8 cellular contexts compared by ENCODE assay signal in the genomic region with DNA sequence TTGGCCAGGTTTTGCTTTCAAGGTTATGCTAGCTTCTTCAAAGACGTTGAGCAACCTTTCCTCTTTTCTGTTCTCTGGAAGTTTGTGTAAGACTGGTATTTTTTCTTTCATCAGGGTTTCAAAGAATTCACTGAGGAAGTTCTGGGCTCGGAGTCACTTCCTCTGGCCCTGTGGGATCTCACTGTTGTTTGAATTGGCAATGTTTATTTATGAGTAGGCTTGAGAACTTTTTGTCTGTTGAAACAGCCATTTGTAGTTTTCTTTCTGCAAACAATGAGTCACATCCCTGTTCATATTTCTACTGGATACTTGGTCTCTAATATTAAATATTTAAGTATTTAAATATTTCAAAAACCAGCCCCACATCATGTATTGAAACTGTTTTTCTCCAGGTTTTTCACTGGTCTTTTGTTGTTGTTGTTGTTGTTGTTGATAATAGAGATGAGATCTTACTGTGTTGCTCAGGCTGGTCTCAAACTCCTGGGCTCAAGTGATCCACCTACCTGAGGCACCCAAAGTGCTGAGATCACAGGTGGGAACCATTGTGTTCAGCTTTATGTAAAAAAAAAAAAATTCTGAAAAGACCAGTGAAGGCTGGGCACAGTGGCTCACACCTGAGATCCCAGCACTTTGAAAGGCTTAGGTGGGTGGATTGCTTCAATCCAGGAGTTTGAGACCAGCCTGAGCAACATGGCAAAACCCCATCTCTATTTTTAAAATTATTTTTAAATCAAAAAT.
DNase-seq lines count a peak whose midpoint lies in the region; ATAC-seq, FAIRE-seq and TF ChIP-seq lines count a peak whose summit lies in the region.

No MANE protein-coding gene starts in this region.

- H3K4me3 ChIP-seq in mucosa of stomach (ENCODE audit: low read length) = no peak overlapping the region

- FAIRE-seq in endometrium (lab: Jason Lieb, UNC) = peak; percentile 85

- peaks cover 14% of the 10 kb centered on the region for H3K4me1 ChIP-seq in mucosa of stomach (ENCODE audit: control insufficient read depth, insufficient read depth, low read length)

- peak overlapping the region; percentile 42 for H3K9ac ChIP-seq in mucosa of stomach (ENCODE audit: low read length)

- CTCF ChIA-PET in RWPE1 (lab: Yijun Ruan, JAX) = interaction anchor here (1.1 kb wide), 2 partner anchors 18 to 44 kb away, joined by 3 read pairs; no protein-coding TSS in a partner anchor

- POLR2A ChIA-PET in RWPE1 (lab: Yijun Ruan, JAX; ENCODE audit: low non-redundant PET) = no interaction called here

- H3K27ac ChIP-seq in RWPE1 = peak overlapping the region; percentile 96

- no peaks in the 10 kb centered on the region for H3K27me3 ChIP-seq in mucosa of stomach (ENCODE audit: control insufficient read depth, insufficient read depth, low read length)

- ATAC-seq in HG03280 (IDR thresholded peaks at IDR 0.05; ENCODE audit: unreplicated experiment) = no peak
- ATAC-seq in HG03097 (IDR thresholded peaks at IDR 0.05; ENCODE audit: low FRiP score, unreplicated experiment) = no peak

- H3K36me3 ChIP-seq in mucosa of stomach (ENCODE audit: control insufficient read depth, insufficient read depth, low read length) = no peaks in the 10 kb centered on the region

- no peak for TF ChIP-seq CTCF in RWPE1 (conservative IDR thresholded peaks at IDR 0.05; ENCODE audit: low read depth)

- DNase-seq in GM04504 (ENCODE audit: low read depth) (peak; percentile 90), RWPE1 (ENCODE audit: low spot score) (peak; percentile 79), NCI-H748 treated with DMSO at 0.1 percent for 48 hours (lab: John Stamatoyannopoulos, UW) (no peak)
- DNase-seq in stimulated activated CD4-positive, alpha-beta T cell treated with anti-CD3 and anti-CD28 coated beads, Interleukin-4, amount 100 ng/mL, for 24 hours = no peak

- H3K9me3 ChIP-seq in mucosa of stomach (ENCODE audit: control insufficient read depth, low read length) = no peaks in the 10 kb centered on the region

Comparison
In these comparisons a context has a peak if more than half of its experiments do, and no peak if none do; other contexts are left out.
1. DNase-seq: peak in GM04504 (single experiment) and RWPE1 (single experiment); none in NCI-H748 treated with DMSO at 0.1 percent for 48 hours (single experiment) and stimulated activated CD4-positive, alpha-beta T cell treated with anti-CD3 and anti-CD28 coated beads, Interleukin-4, amount 100 ng/mL, for 24 hours (single experiment).